ENCODE assay signal across 1 cellular context in the genomic region with DNA sequence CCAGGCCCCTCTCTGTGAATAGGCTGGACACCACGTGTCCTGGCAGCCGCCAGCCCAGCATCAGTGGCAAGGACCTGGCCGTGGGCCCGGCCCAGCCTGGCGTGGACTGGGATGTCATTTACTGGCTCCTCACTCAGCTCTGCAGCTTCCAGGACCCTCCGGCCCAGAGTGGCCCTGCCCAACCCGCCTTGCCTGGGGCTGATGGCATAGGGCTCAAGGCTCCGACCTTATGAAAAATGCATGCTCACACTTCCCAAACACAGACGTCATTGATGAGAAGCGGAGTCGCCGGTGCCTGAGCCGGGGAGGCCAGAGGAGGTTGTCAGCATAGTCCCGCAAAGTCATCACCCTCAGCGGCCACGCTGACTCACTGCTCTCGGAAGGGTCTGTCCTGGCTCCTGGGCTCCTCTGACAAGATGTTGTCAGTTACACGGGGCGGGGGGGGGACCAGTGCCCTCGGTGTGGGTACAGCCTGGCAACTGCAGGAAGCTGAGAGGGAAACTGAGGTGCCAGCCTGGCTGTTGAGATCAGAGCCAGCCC.
TF ChIP-seq lines count a peak whose summit lies in the region.

No MANE protein-coding gene starts in this region.

TF ChIP-seq in GM23338, 12 proteins besides CTCF, POLR2A, EP300 and RAD21 (continued from another document):
- TF ChIP-seq ZNF462 (CRISPR knock-in tag; IDR thresholded peaks at IDR 0.05) (no peak), ZNF331 (CRISPR knock-in tag; IDR thresholded peaks at IDR 0.05; ENCODE audit: low read depth) (no peak)
